8 cellular contexts compared by ENCODE assay signal in the genomic region with DNA sequence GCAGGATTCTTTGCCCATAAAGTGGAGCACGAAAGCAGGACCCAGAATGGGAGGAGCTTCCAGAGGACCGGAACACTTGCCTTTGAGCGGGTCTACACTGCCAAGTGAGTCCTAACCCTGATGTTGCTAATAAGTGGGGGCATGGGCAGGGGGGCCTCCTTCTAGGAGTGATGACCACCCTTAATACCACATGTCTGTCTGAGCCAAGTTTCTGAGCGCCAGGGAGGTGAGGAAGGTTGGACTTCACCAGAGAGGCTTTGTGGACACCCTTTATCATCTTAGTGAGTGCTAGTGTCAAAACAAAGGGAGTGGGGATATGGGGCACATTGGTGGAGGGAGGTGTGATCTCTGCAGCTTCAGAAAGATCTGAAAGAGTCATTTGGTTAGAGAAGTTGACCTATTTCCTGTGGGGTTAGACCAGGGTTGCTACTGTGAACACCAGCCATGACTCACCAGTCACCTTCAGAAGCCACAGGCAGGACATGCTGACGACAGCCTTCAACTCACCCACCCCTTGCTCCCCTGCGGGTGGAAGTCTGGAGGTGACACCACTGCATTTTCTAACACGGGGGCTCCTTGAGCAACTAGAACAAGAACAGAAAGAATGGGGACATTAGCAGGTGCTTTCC.
DNase-seq lines count a peak whose midpoint lies in the region; ATAC-seq and TF ChIP-seq lines count a peak whose summit lies in the region.

No MANE protein-coding gene starts in this region.

- peak; percentile 75 for DNase-seq in activated T-helper 1 cell treated with Interleukin-2 at 50 U/mL for 16 hours (ENCODE audit: low read depth)
- peak; percentile 85 for DNase-seq in islet precursor cell
- peak; percentile 66 for DNase-seq in stimulated activated CD8-positive, alpha-beta memory T cell treated with anti-CD3 and anti-CD28 coated beads, Interleukin-15, amount 100 ng/mL, for 1 hour (ENCODE audit: low read depth)
- no peak for DNase-seq in NCI-H2227 (lab: John Stamatoyannopoulos, UW; ENCODE audit: unreplicated experiment)
- DNase-seq in middle frontal gyrus (ENCODE audit: extremely low spot score, low spot score), result no peak

- no peaks in the 10 kb centered on the region for H3K9me3 ChIP-seq in OCI-LY3 (ENCODE audit: insufficient read depth, low read length)

- H3K4me1 ChIP-seq in OCI-LY3 (ENCODE audit: low read length), result peaks cover 66% of the 10 kb centered on the region

- H3K79me2 ChIP-seq in OCI-LY3 (ENCODE audit: low read length), result no peaks in the 10 kb centered on the region

- H2AFZ ChIP-seq in OCI-LY3 (ENCODE audit: low read depth, low read length), result no peak overlapping the region

- H3K36me3 ChIP-seq in OCI-LY3 (replicated peaks; ENCODE audit: low read depth, low read length), result peaks cover 3% of the 10 kb centered on the region

- H3K4me2 ChIP-seq in OCI-LY3 (ENCODE audit: low read length), result peak overlapping the region; percentile 76

- TF ChIP-seq CTCF in OCI-LY3 (IDR thresholded peaks at IDR 0.05; ENCODE audit: low read depth, low read length), result no peak

- peaks cover 9% of the 10 kb centered on the region; the same call in 1 of the 2 replicates for H4K20me1 ChIP-seq in OCI-LY3 (ENCODE audit: insufficient read depth, low read length)

- H3K9ac ChIP-seq in OCI-LY3 (ENCODE audit: low read length), result peak overlapping the region; percentile 7; the same call in 1 of the 2 replicates

- H3K4me3 ChIP-seq in OCI-LY3 (ENCODE audit: low read length), result peak overlapping the region; percentile 48

- peaks cover 6% of the 10 kb centered on the region; the same call in 1 of the 2 replicates for H3K27me3 ChIP-seq in OCI-LY3 (ENCODE audit: low read depth, low read length)

- peak overlapping the region; percentile 56 for H3K27ac ChIP-seq in OCI-LY3 (ENCODE audit: low read length)

- peak; percentile 90 for ATAC-seq in GM18508 (IDR thresholded peaks at IDR 0.05; ENCODE audit: insufficient read depth, unreplicated experiment)
- ATAC-seq in HG02852 (IDR thresholded peaks at IDR 0.05; ENCODE audit: unreplicated experiment), result peak; percentile 94

Comparison
In these comparisons a context has a peak if more than half of its experiments do, and no peak if none do; other contexts are left out.
1. DNase-seq: peak in activated T-helper 1 cell treated with Interleukin-2 at 50 U/mL for 16 hours (single experiment), islet precursor cell (single experiment) and stimulated activated CD8-positive, alpha-beta memory T cell treated with anti-CD3 and anti-CD28 coated beads, Interleukin-15, amount 100 ng/mL, for 1 hour (single experiment); none in NCI-H2227 (single experiment) and middle frontal gyrus (single experiment).